In the genomic region with DNA sequence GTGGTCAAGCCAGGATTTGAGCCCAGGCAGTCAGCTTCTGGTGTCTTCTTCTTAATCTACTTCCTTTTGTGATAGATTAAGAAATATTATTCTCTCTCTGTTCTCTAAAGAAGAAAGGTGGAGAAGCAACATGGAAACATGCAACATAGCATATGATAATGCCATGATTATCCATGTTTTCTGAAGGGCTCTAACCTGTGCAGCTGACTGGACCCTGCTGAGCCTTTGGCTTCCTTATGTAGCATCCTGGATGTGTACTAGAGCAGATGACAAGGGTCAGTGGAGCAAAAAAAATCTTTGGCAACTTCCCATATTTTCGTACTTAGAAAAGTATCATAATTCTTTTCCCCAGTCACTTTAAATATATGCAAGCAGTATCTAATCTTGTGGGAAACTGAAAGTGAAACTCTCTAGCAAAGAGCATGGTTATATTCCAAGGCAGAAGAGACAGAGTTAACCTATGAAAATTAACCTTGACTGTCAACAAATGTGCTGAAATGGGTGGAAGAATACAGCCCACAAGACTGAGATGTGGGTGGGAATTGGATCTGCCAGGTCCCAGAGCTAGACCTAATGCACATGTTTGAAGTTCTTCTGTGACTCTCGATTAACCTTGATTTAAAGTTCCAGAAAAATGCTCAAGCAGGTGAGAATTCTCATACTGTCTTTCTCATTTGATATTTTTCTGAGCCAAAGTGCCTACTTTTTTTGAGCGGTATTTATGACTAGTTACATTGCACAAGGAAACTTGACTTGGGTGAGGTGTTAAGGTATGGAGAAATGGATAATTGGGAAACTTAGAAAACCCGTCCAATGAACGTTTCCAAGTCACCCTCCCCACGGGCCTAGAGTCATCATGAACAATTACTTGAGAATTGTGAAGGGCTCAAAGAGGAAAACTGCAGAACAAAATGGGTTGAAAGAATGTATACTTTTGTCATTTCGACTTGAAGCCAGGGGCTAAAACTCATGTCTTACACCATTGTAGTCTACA, we compare ENCODE assay signal across 8 cellular contexts.
DNase-seq lines count a peak whose midpoint lies in the region; FAIRE-seq and TF ChIP-seq lines count a peak whose summit lies in the region.

No MANE protein-coding gene starts in this region.

- WGBS in urinary bladder: 80% methylated on average over 7 of the region's 7 CpGs

- FAIRE-seq in A204.1 (lab: Jason Lieb, UNC) (peak; percentile 23), GM19239 (lab: Jason Lieb, UNC) (peak; percentile 68)

- TF ChIP-seq CTCF in epithelial cell of esophagus (IDR thresholded peaks at IDR 0.05; ENCODE audit: insufficient read depth, low read depth, low read length, missing control alignments): no peak

- no peaks in the 10 kb centered on the region for H3K4me1 ChIP-seq in urinary bladder (ENCODE audit: insufficient read depth)

- no peak overlapping the region for H3K4me3 ChIP-seq in epithelial cell of esophagus (ENCODE audit: low read length)
- H3K4me3 ChIP-seq in urinary bladder (ENCODE audit: low read depth, low read length): no peak overlapping the region

- no peaks in the 10 kb centered on the region for H3K9me3 ChIP-seq in KOPT-K1 (ENCODE audit: insufficient read depth, low read length, poor library complexity, severe bottlenecking)

- no peaks in the 10 kb centered on the region for H3K36me3 ChIP-seq in KOPT-K1 (ENCODE audit: insufficient read depth, low read length)
- H3K36me3 ChIP-seq in urinary bladder (ENCODE audit: insufficient read depth): peaks cover 3% of the 10 kb centered on the region

- no peak for DNase-seq in GM19239 (ENCODE audit: insufficient read length, low spot score)
- peak; percentile 25 for DNase-seq in epithelial cell of esophagus (ENCODE audit: low read depth)
- no peak for DNase-seq in NCI-H2171 (lab: John Stamatoyannopoulos, UW)
- no peak for DNase-seq in retina
- DNase-seq in NK-92 (lab: John Stamatoyannopoulos, UW; ENCODE audit: unreplicated experiment): no peak

- peak overlapping the region; percentile 75 for H3K27ac ChIP-seq in KOPT-K1 (ENCODE audit: low read depth, low read length, poor library complexity, severe bottlenecking)
- peak overlapping the region; percentile 50 for H3K27ac ChIP-seq in urinary bladder (ENCODE audit: low read depth)
